ENCODE assay signal across 7 cellular contexts in the genomic region with DNA sequence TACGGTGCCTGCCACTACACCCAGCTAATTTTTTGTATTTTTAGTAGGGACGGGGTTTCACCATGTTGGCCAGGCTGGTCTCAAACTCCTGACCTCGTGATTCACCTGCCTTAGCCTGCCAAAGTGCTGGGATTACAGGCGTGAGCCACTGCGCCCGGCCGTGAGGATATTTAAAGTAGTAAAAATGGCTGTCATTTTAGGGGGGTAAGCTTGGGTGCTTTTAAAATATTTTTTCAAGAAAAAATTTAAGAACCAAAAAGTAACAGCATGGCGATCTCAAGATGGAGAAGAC. TPM values are rescaled to one million over a fixed set of nuclear protein-coding genes. Genes with fewer than 3 reads are reported as not detected.
DNase-seq lines count a peak whose midpoint lies in the region; ATAC-seq, FAIRE-seq and TF ChIP-seq lines count a peak whose summit lies in the region.
"Not testable (repeated sequence)": the region's sequence is repeated elsewhere in the genome, so short reads cannot be mapped to it uniquely, and the experiment has no call there.

No MANE protein-coding gene starts in this region.

- not testable (repeated sequence) for H3K9me2 ChIP-seq in DOHH2 (replicated peaks; ENCODE audit: control insufficient read depth, low read length); Karpas-422 (replicated peaks; ENCODE audit: insufficient read depth, low read length); OCI-LY7 (ENCODE audit: insufficient read depth, low read length)

- H3K4me2 ChIP-seq in A549 (peak overlapping the region; percentile 24; the same call in 1 of the 3 replicates), DOHH2 (ENCODE audit: low read length) (0 out of 2 replicates have a peak overlapping the region, but pooled peaks have one; percentile 3), Karpas-422 (ENCODE audit: low read depth, low read length, poor library complexity, severe bottlenecking) (peak overlapping the region; percentile 51)
- H3K4me2 ChIP-seq in OCI-LY7 (ENCODE audit: low read length); K562 (ENCODE audit: insufficient read depth, low read length): not testable (repeated sequence)

- ATAC-seq in A549; activated T-helper 17 cell treated with anti-CD3 and anti-CD28 coated beads, Interleukin-2, amount 50 U/mL, for 72 hours (replicated peaks); K562: not testable (repeated sequence)

- POLR2A ChIA-PET in A549 (lab: Yijun Ruan, JAX), result not testable (repeated sequence)
- POLR2A ChIA-PET in OCI-LY7 (lab: Charles Lee), result interaction anchor here (0.6 to 4.7 kb wide), 9 partner anchors 8 to 257 kb away, joined by 3 to 36 read pairs (median 4); no protein-coding TSS in a partner anchor
- POLR2A ChIA-PET in K562 (lab: Yijun Ruan, JAX), result interaction anchor here (2.4 to 7.1 kb wide), 2 partner anchors 9 to 17 kb away, joined by 12 to 44 read pairs; no protein-coding TSS in a partner anchor

- TF ChIP-seq CTCF in A549 (IDR thresholded peaks at IDR 0.05); K562 (IDR thresholded peaks at IDR 0.05 in 2 of 3, conservative IDR thresholded peaks at IDR 0.05 in 1 of 3; ENCODE audit: insufficient read depth in 2 of 3, low read depth in 1 of 3, low read length in 3 of 3); testis (IDR thresholded peaks at IDR 0.05): not testable (repeated sequence)
- peak; percentile 9 for TF ChIP-seq CTCF in DOHH2 (IDR thresholded peaks at IDR 0.05; ENCODE audit: low read depth, low read length, poor library complexity, severe bottlenecking)
- TF ChIP-seq CTCF in OCI-LY7 (conservative IDR thresholded peaks at IDR 0.05; ENCODE audit: low read length), result 0 out of 2 replicates have a peak, but pooled peaks have one; percentile 31

- H3K36me3 ChIP-seq in DOHH2 (ENCODE audit: control insufficient read depth, low read length), result peaks cover 30% of the 10 kb centered on the region
- not testable (repeated sequence) for H3K36me3 ChIP-seq in Karpas-422 (ENCODE audit: insufficient read depth, low read length); OCI-LY7 (ENCODE audit: insufficient read depth, low read length); K562 (ENCODE audit: control insufficient read depth, insufficient read depth, low read length); testis (ENCODE audit: low read depth, missing control alignments)

- H3K79me2 ChIP-seq in DOHH2 (ENCODE audit: control insufficient read depth, low read length) (peaks cover 99% of the 10 kb centered on the region), Karpas-422 (ENCODE audit: low read length) (peaks cover 96% of the 10 kb centered on the region), OCI-LY7 (ENCODE audit: insufficient read depth, low read depth, low read length) (peaks cover 91% of the 10 kb centered on the region), K562 (ENCODE audit: control insufficient read depth, insufficient read depth, low read length) (peaks cover 99% of the 10 kb centered on the region)

- peaks cover 54% of the 10 kb centered on the region for H3K4me1 ChIP-seq in A549
- H3K4me1 ChIP-seq in DOHH2 (ENCODE audit: control insufficient read depth, low read length), result peaks cover 73% of the 10 kb centered on the region
- peaks cover 76% of the 10 kb centered on the region for H3K4me1 ChIP-seq in Karpas-422 (ENCODE audit: low read length)
- peaks cover 48% of the 10 kb centered on the region for H3K4me1 ChIP-seq in OCI-LY7 (ENCODE audit: insufficient read depth, low read length, poor library complexity, severe bottlenecking)
- peaks cover 19 to 64% of the 10 kb centered on the region in 2 experiments for H3K4me1 ChIP-seq in K562 (replicated peaks in 1 of 2; ENCODE audit: control insufficient read depth in 2 of 2, insufficient read depth in 2 of 2, low read length in 2 of 2)
- H3K4me1 ChIP-seq in testis, result peaks cover 31% of the 10 kb centered on the region

- peaks cover 40% of the 10 kb centered on the region for H3K36me3 Mint-ChIP-seq in activated T-helper 17 cell treated with anti-CD3 and anti-CD28 coated beads, Interleukin-2, amount 50 U/mL, for 72 hours (ENCODE audit: low read depth)

- H2AFZ ChIP-seq in Karpas-422 (ENCODE audit: low read length); OCI-LY7 (ENCODE audit: low read length); K562 (ENCODE audit: low read depth, low read length): not testable (repeated sequence)

- peak overlapping the region; percentile 90 for H3K4me3 Mint-ChIP-seq in activated T-helper 17 cell treated with anti-CD3 and anti-CD28 coated beads, Interleukin-2, amount 50 U/mL, for 72 hours

- H3K4me3 ChIP-seq in A549; DOHH2 (ENCODE audit: low read length); Karpas-422 (ENCODE audit: low read length); OCI-LY7 (ENCODE audit: low read depth, low read length, poor library complexity, severe bottlenecking); K562; testis: not testable (repeated sequence)

- not testable (repeated sequence) for H3K27ac ChIP-seq in A549; DOHH2 (ENCODE audit: low read depth, low read length); Karpas-422 (ENCODE audit: low read length); OCI-LY7 (ENCODE audit: low read depth, low read length, poor library complexity, severe bottlenecking); K562 (ENCODE audit: extremely low read depth, low read depth, low read length)
- peak overlapping the region; percentile 26 to 69 for H3K27ac ChIP-seq in testis

- H3K9me3 Mint-ChIP-seq in activated T-helper 17 cell treated with anti-CD3 and anti-CD28 coated beads, Interleukin-2, amount 50 U/mL, for 72 hours, result not testable (repeated sequence)

- WGBS in A549 (ENCODE audit: missing lambda C conversion rate), result 89% methylated on average over 8 of the region's 8 CpGs
- WGBS in K562 (ENCODE audit: insufficient coverage, low coverage, missing lambda C conversion rate), result 55% methylated on average over 8 of the region's 8 CpGs
- 67 to 83% methylated on average over 8 of the region's 8 CpGs for WGBS in testis, 2 donors

- TF ChIP-seq EP300 in A549 (IDR thresholded peaks at IDR 0.05); K562 (IDR thresholded peaks at IDR 0.05; ENCODE audit: low read length): not testable (repeated sequence)

- CTCF ChIA-PET in A549 (lab: Yijun Ruan, JAX) (interaction anchor here (0.7 to 1.7 kb wide), 3 partner anchors 18 to 128 kb away, joined by 4 to 5 read pairs (median 4); no protein-coding TSS in a partner anchor), OCI-LY7 (lab: Charles Lee; ENCODE audit: unreplicated experiment) (interaction anchor here (0.5 kb wide), 1 partner anchor 254 kb away, joined by 6 read pairs; no protein-coding TSS in a partner anchor)
- CTCF ChIA-PET in K562 (lab: Yijun Ruan, JAX; ENCODE audit: low intra/inter-chr PET ratio), result not testable (repeated sequence)

- not testable (repeated sequence) for H3K27ac Mint-ChIP-seq in activated T-helper 17 cell treated with anti-CD3 and anti-CD28 coated beads, Interleukin-2, amount 50 U/mL, for 72 hours

- TF ChIP-seq POLR2A in A549 (IDR thresholded peaks at IDR 0.05; ENCODE audit: low read length); K562 (conservative IDR thresholded peaks at IDR 0.05); testis (IDR thresholded peaks at IDR 0.05): not testable (repeated sequence)

- H4K20me1 ChIP-seq in DOHH2 (ENCODE audit: control insufficient read depth, insufficient read depth, low read depth, low read length), result peaks cover 66% of the 10 kb centered on the region
- H4K20me1 ChIP-seq in Karpas-422 (ENCODE audit: insufficient read depth, low read depth, low read length), result peaks cover 73% of the 10 kb centered on the region
- H4K20me1 ChIP-seq in OCI-LY7 (ENCODE audit: insufficient read depth, low read length), result peaks cover 66% of the 10 kb centered on the region
- H4K20me1 ChIP-seq in K562 (replicated peaks; ENCODE audit: control insufficient read depth, insufficient read depth, low read length), result peaks cover 63% of the 10 kb centered on the region

- peaks cover 52% of the 10 kb centered on the region for H3K4me1 Mint-ChIP-seq in activated T-helper 17 cell treated with anti-CD3 and anti-CD28 coated beads, Interleukin-2, amount 50 U/mL, for 72 hours

- DNase-seq in A549 (ENCODE audit: low read depth in 1 of 2, low spot score in 1 of 2); Karpas-422; OCI-LY7 (ENCODE audit: low spot score); K562 (ENCODE audit: extremely low read depth in 1 of 4, low spot score in 3 of 4); testis: not testable (repeated sequence)

- H3K9ac ChIP-seq in Karpas-422 (ENCODE audit: low read length); K562 (ENCODE audit: insufficient read depth in 1 of 2, low read depth in 2 of 2, low read length in 2 of 2): not testable (repeated sequence)

- not testable (repeated sequence) for H3K27me3 ChIP-seq in DOHH2 (ENCODE audit: control insufficient read depth, low read length); Karpas-422 (ENCODE audit: low read length); K562 (ENCODE audit: control insufficient read depth in 2 of 2, insufficient read depth in 2 of 2, low read length in 2 of 2); testis

- not testable (repeated sequence) for FAIRE-seq in A549 (lab: Jason Lieb, UNC); K562 (lab: Jason Lieb, UNC)

- not testable (repeated sequence) for TF ChIP-seq RAD21 in A549 (conservative IDR thresholded peaks at IDR 0.05 in 1 of 2, IDR thresholded peaks at IDR 0.05 in 1 of 2); K562 (CRISPR knock-in tag; conservative IDR thresholded peaks at IDR 0.05 in 1 of 2, IDR thresholded peaks at IDR 0.05 in 1 of 2)

- H3K9me3 ChIP-seq in A549; DOHH2 (ENCODE audit: control insufficient read depth, insufficient read depth, low read length); Karpas-422 (ENCODE audit: low read length); OCI-LY7 (ENCODE audit: low read length); K562 (replicated peaks; ENCODE audit: control insufficient read depth, insufficient read depth, low read depth, low read length); testis: not testable (repeated sequence)

- intact Hi-C loops in OCI-LY7 (cut with micrococcal nuclease; ENCODE audit: unreplicated experiment); testis (cut with DNase I; ENCODE audit: low total_unique reads): not testable (repeated sequence)
- intact Hi-C loops in K562 (cut with micrococcal nuclease), result loop anchor here (5.0 kb wide), 2 partner anchors 89 to 126 kb away; no protein-coding TSS in a partner anchor

- H3K9me1 ChIP-seq in K562 (ENCODE audit: control insufficient read depth, insufficient read depth, low read length), result peaks cover 24% of the 10 kb centered on the region

- not testable (repeated sequence) for H3F3A ChIP-seq in DOHH2 (ENCODE audit: control insufficient read depth, insufficient read depth)

- BruUV-seq in OCI-LY7 (replicated peaks; lab: Mats Ljungman, UMichigan); K562 (replicated peaks; lab: Mats Ljungman, UMichigan): not testable (repeated sequence)

- not testable (repeated sequence) for H3K27me3 Mint-ChIP-seq in activated T-helper 17 cell treated with anti-CD3 and anti-CD28 coated beads, Interleukin-2, amount 50 U/mL, for 72 hours

- in situ Hi-C loops in K562 (cut with MboI), result not testable (repeated sequence)

RNA-seq across cellular contexts. Expression of gene CUL1, which starts 4.9 kb away (rescaled TPM):
- polyA plus RNA-seq in A549 (2011; rRNA removed) (59.3 and 70.6 TPM in 2 replicates), A549 (2017; fragmentation: RNase III; extraction: RNeasy Plus Mini Kit Qiagen cat#74134 plus additional on column Dnase treatment) (55.1 to 57.9 TPM (median 56.8 TPM) in 3 replicates), K562 (2011; rRNA removed) (80.3 and 105 TPM in 2 replicates), K562 (2014; fragmentation: Illumina TruSeq; extraction: Trizol) (95.6 and 107 TPM in 2 replicates), K562 (2014; fragmentation: Nextera tagmentation; extraction: Ambion mirVana) (10 to 100 TPM; 31.5 to 43.8 TPM), K562 (2014; rRNA removed) (94.5 and 104 TPM in 2 replicates), testis (ENCODE audit: insufficient read depth, low read depth, low replicate concordance) (206 TPM)
- 31.7 and 34.0 TPM in 2 replicates for polyA plus RNA-seq in A549 (2012; cell fraction: cytosol; rRNA removed)
- polyA plus RNA-seq in A549 (2012; cell fraction: nucleus; rRNA removed), result 19.2 and 29.9 TPM in 2 replicates
- 40.7 and 48.0 TPM in 2 replicates for polyA minus RNA-seq in A549 (2011; rRNA and poly(A)+ RNA removed)
- total RNA-seq in Karpas-422 (2014; rRNA removed; shearing (Covaris generic); ENCODE audit: low replicate concordance), result 42.4 and 55.5 TPM in 2 replicates
- total RNA-seq in OCI-LY7 (2014; rRNA removed; shearing (Covaris generic)), result 36.7 and 40.5 TPM in 2 replicates
- total RNA-seq in OCI-LY7 (2022) (53.1 and 56.6 TPM in 2 replicates), K562 (2014; rRNA removed) (63.3 and 64.6 TPM in 2 replicates), K562 (2014; rRNA removed; fragmentation: Illumina TruSeq; extraction: Trizol) (96.5 and 101 TPM in 2 replicates), K562 (2015; rRNA removed; fragmentation: Illumina TruSeq; extraction: Trizol) (91.6 and 98.5 TPM in 2 replicates), K562 (2021) (86.0 and 86.4 TPM in 2 replicates), testis (100 to 1,000 TPM; 151 to 161 TPM)
- total RNA-seq in activated T-helper 17 cell treated with anti-CD3 and anti-CD28 coated beads, Interleukin-2, amount 50 U/mL, for 72 hours, result 10 to 100 TPM; 61.4 to 61.7 TPM
- total RNA-seq in K562 (2011; cell fraction: chromatin; rRNA removed; ENCODE audit: low replicate concordance), result 34.6 and 70.5 TPM in 2 replicates
- total RNA-seq in K562 (2011; cell fraction: nucleolus; rRNA removed), result 20.7 and 25.1 TPM in 2 replicates
- 27.6 and 29.7 TPM in 2 replicates for total RNA-seq in K562 (2011; cell fraction: nucleoplasm; rRNA removed)
- 45.7 and 59.7 TPM in 2 replicates for polyA plus RNA-seq in K562 (2011; cell fraction: cytosol; rRNA removed)
- 37.0 and 48.3 TPM in 2 replicates for polyA plus RNA-seq in K562 (2011; cell fraction: nucleus; rRNA removed)
- polyA plus RNA-seq in K562 (2012), result 57.3 and 84.1 TPM in 2 replicates
- polyA minus RNA-seq in K562 (2011; rRNA and poly(A)+ RNA removed), result 118 and 120 TPM in 2 replicates
- polyA minus RNA-seq in K562 (2011; cell fraction: cytosol; rRNA and poly(A)+ RNA removed), result 44.5 and 53.4 TPM in 2 replicates
- 29.8 and 54.5 TPM in 2 replicates for polyA minus RNA-seq in K562 (2011; cell fraction: nucleus; rRNA and poly(A)+ RNA removed)
